ENCODE assay signal across 8 cellular contexts in genomic region chr20:10434832-10435812, GRCh38. TPM values are rescaled to one million over a fixed set of nuclear protein-coding genes. Genes with fewer than 3 reads are reported as not detected.
A peak's percentile ranks its signal among the peaks of the same experiment; 100 is the strongest.
DNase-seq lines count a peak whose midpoint lies in the region; ATAC-seq and TF ChIP-seq lines count a peak whose summit lies in the region.

Gene SLX4IP, plus strand, starts transcription at chr20:10435305. Its CDS starts 22,900 bp downstream, at chr20:10458205.

- intact Hi-C loops in esophagus squamous epithelium (cut with DNase I) = no loop called here

- H3K9me3 ChIP-seq in DND-41 (ENCODE audit: insufficient read depth, low read length, severe bottlenecking) = no peaks in the 10 kb centered on the region
- H3K9me3 ChIP-seq in KOPT-K1 (ENCODE audit: insufficient read depth, low read length, poor library complexity, severe bottlenecking) = no peaks in the 10 kb centered on the region
- H3K9me3 ChIP-seq in Peyer's patch = no peaks in the 10 kb centered on the region
- H3K9me3 ChIP-seq in esophagus squamous epithelium = no peaks in the 10 kb centered on the region
- H3K9me3 ChIP-seq in muscle layer of duodenum (ENCODE audit: control insufficient read depth in 1 of 2, low read length in 2 of 2) = no peaks in the 10 kb centered on the region

- no peaks in the 10 kb centered on the region for H3K27me3 ChIP-seq in DND-41 (ENCODE audit: insufficient read depth, low read length, poor library complexity)
- H3K27me3 ChIP-seq in Peyer's patch = no peaks in the 10 kb centered on the region
- H3K27me3 ChIP-seq in esophagus squamous epithelium = no peaks in the 10 kb centered on the region
- H3K27me3 ChIP-seq in muscle layer of duodenum (ENCODE audit: low read depth, low read length) = no peaks in the 10 kb centered on the region

- H4K20me1 ChIP-seq in DND-41 (ENCODE audit: insufficient read depth, low read length) = no peaks in the 10 kb centered on the region; the same call in none of the 2 replicates

- peak within 1 kb of the TSS; percentile 70 to 87 for H3K4me3 ChIP-seq in DND-41 (ENCODE audit: low read depth in 1 of 2, low read length in 2 of 2)
- H3K4me3 ChIP-seq in Peyer's patch = peak within 1 kb of the TSS; percentile 59 to 83 (median 70)
- peak within 1 kb of the TSS; percentile 72 to 91 (median 84) for H3K4me3 ChIP-seq in esophagus squamous epithelium
- H3K4me3 ChIP-seq in muscle layer of duodenum (ENCODE audit: low read depth in 1 of 2, low read length in 2 of 2) = peak within 1 kb of the TSS; percentile 84 to 89

- ATAC-seq in DND-41 (ENCODE audit: insufficient read depth, low read depth) (peak; percentile 75), GM21825 (IDR thresholded peaks at IDR 0.05; ENCODE audit: unreplicated experiment) (peak; percentile 67)

- peaks cover 88% of the 10 kb centered on the region for H3K79me2 ChIP-seq in DND-41 (ENCODE audit: insufficient read depth, low read length)

- peaks cover 7% of the 10 kb centered on the region for H3K36me3 ChIP-seq in DND-41 (ENCODE audit: insufficient read depth, low read length)
- no peaks in the 10 kb centered on the region for H3K36me3 ChIP-seq in KOPT-K1 (ENCODE audit: insufficient read depth, low read length)
- H3K36me3 ChIP-seq in Peyer's patch = no peaks in the 10 kb centered on the region
- no peaks in the 10 kb centered on the region for H3K36me3 ChIP-seq in esophagus squamous epithelium
- H3K36me3 ChIP-seq in muscle layer of duodenum (ENCODE audit: control insufficient read depth in 1 of 2, insufficient read depth in 2 of 2, low read length in 2 of 2) = no peaks in the 10 kb centered on the region

- peak in 1 of 2 donors; percentile 33 for TF ChIP-seq POLR2A in Peyer's patch (IDR thresholded peaks at IDR 0.05)
- TF ChIP-seq POLR2A in esophagus squamous epithelium (IDR thresholded peaks at IDR 0.05) = no peak

- 2 to 3% methylated on average over 14 to 32 of the region's 32 CpGs for WGBS in esophagus squamous epithelium, 2 donors

- H3K9ac ChIP-seq in DND-41 (ENCODE audit: low read depth, low read length) = peak within 1 kb of the TSS; percentile 94

- DNase-seq in DND-41 = peak; percentile 96
- peak; percentile 88 to 97 (median 88) for DNase-seq in Peyer's patch
- peak; percentile 63 for DNase-seq in activated T-helper 1 cell treated with Interleukin-2 at 50 U/mL for 16 hours (ENCODE audit: low read depth)
- DNase-seq in esophagus squamous epithelium (lab: John Stamatoyannopoulos, UW) = peak; percentile 43
- DNase-seq in stimulated activated CD8-positive, alpha-beta memory T cell treated with anti-CD3 and anti-CD28 coated beads, Interleukin-7, amount 100 ng/mL, for 4 hours (ENCODE audit: low read depth in 2 of 2) = peak; percentile 74 to 75

- peak within 1 kb of the TSS; percentile 96 for H3K27ac ChIP-seq in DND-41 (ENCODE audit: low read length)
- H3K27ac ChIP-seq in KOPT-K1 (ENCODE audit: low read depth, low read length, poor library complexity, severe bottlenecking) = peak within 1 kb of the TSS; percentile 87
- H3K27ac ChIP-seq in Peyer's patch = peak within 1 kb of the TSS; percentile 85 to 97 (median 86)
- peak within 1 kb of the TSS; percentile 91 to 97 (median 94) for H3K27ac ChIP-seq in esophagus squamous epithelium
- H3K27ac ChIP-seq in muscle layer of duodenum (ENCODE audit: low read length) = peak within 1 kb of the TSS; percentile 97

- TF ChIP-seq CTCF in DND-41 (IDR thresholded peaks at IDR 0.05; ENCODE audit: borderline replicate concordance, extremely low read depth, low read length, poor library complexity, severe bottlenecking) = no peak
- TF ChIP-seq CTCF in Peyer's patch (IDR thresholded peaks at IDR 0.05) = no peak
- no peak for TF ChIP-seq CTCF in esophagus squamous epithelium (IDR thresholded peaks at IDR 0.05)

- H3K4me1 ChIP-seq in DND-41 (ENCODE audit: insufficient read depth, low read length) (peaks cover 58% of the 10 kb centered on the region), Peyer's patch (peaks cover 0 to 20% (median 0%) of the 10 kb centered on the region in 4 donors), esophagus squamous epithelium (peaks cover 12 to 53% (median 27%) of the 10 kb centered on the region in 3 donors), muscle layer of duodenum (ENCODE audit: control insufficient read depth in 1 of 2, insufficient read depth in 2 of 2, low read length in 2 of 2) (peaks cover 10 to 33% of the 10 kb centered on the region in 2 donors)

- peak within 1 kb of the TSS; percentile 77 for H3K4me2 ChIP-seq in DND-41 (ENCODE audit: insufficient read depth, low read length)

- H2AFZ ChIP-seq in DND-41 (ENCODE audit: low read depth, low read length) = peak within 1 kb of the TSS; percentile 98

RNA-seq across cellular contexts. Expression of gene SLX4IP, which starts in this region (rescaled TPM):
- total RNA-seq in Peyer's patch (1 to 10 TPM; 6.1 to 9.0 (median 7.9) TPM), esophagus squamous epithelium (1 to 10 TPM; 3.4 to 6.3 (median 3.9) TPM)

Comparison
In these comparisons a context has a peak if more than half of its experiments do, and no peak if none do; other contexts are left out.
1. Peak in every context shown above with its lines: DNase-seq, ATAC-seq, H3K4me3 ChIP-seq and H3K27ac ChIP-seq.
2. DNase-seq: peak in every context shown above with its lines; median percentile 96 in DND-41; 88 in Peyer's patch; 74 in stimulated activated CD8-positive, alpha-beta memory T cell treated with anti-CD3 and anti-CD28 coated beads, Interleukin-7, amount 100 ng/mL, for 4 hours; 63 in activated T-helper 1 cell treated with Interleukin-2 at 50 U/mL for 16 hours; 43 in esophagus squamous epithelium.